In genomic region chr15:96270581-96271172, GRCh38 we compare ENCODE assay signal across 17 cellular contexts. TPM values are rescaled to one million over a fixed set of nuclear protein-coding genes. Genes with fewer than 3 reads are reported as not detected.
DNase-seq lines count a peak whose midpoint lies in the region; FAIRE-seq and TF ChIP-seq lines count a peak whose summit lies in the region.
"Had no signal": no experiment of that assay in that cellular context is flagged by ENCODE, and none has a peak within 500 bp of the region (broad histone marks: within the 10 kb centered on the region; RNA-seq: fewer than 3 reads in every experiment).

No MANE protein-coding gene starts in this region.

- H3K79me1 ChIP-seq in mesenchymal stem cell (replicated peaks; ENCODE audit: low read length, poor library complexity, severe bottlenecking) = peaks cover 7% of the 10 kb centered on the region

- H3K9ac ChIP-seq in mesenchymal stem cell (ENCODE audit: low read length) = no peak overlapping the region

- intact Hi-C loops in A673 (cut with micrococcal nuclease; ENCODE audit: unreplicated experiment) = no loop called here

- no peak overlapping the region for H2BK120ac ChIP-seq in mesenchymal stem cell (ENCODE audit: low read depth, low read length)

- H4K91ac ChIP-seq in mesenchymal stem cell (ENCODE audit: low read length) = no peak overlapping the region

- H3K23ac ChIP-seq in mesenchymal stem cell (ENCODE audit: low read length in 2 of 2) = no peak overlapping the region

- no peak overlapping the region for H4K8ac ChIP-seq in mesenchymal stem cell (ENCODE audit: low read length)

- no peak overlapping the region for H3K4ac ChIP-seq in mesenchymal stem cell (ENCODE audit: low read depth in 1 of 2, low read length in 2 of 2)

- H3K36me3 ChIP-seq in mesenchymal stem cell (ENCODE audit: control insufficient read depth in 1 of 2, insufficient read depth in 2 of 2, low read depth in 1 of 2, low read length in 2 of 2) (peaks cover 0 to 45% of the 10 kb centered on the region in 2 experiments), A673 (ENCODE audit: insufficient read depth, low read length, poor library complexity, severe bottlenecking) (no peaks in the 10 kb centered on the region)
- H3K36me3 ChIP-seq: thoracic aorta had no signal

- H3K4me1 ChIP-seq in mesenchymal stem cell (ENCODE audit: control insufficient read depth, insufficient read depth, low read depth, low read length) (peaks cover 8% of the 10 kb centered on the region), A673 (ENCODE audit: insufficient read depth, low read length, poor library complexity, severe bottlenecking) (peaks cover 19% of the 10 kb centered on the region)

- no TSS peak for BruUV-seq in A673 (replicated peaks; lab: Mats Ljungman, UMichigan)

- no peak overlapping the region for H2BK12ac ChIP-seq in mesenchymal stem cell (ENCODE audit: low read length in 2 of 2)

- H3K14ac ChIP-seq in mesenchymal stem cell (ENCODE audit: low read length in 2 of 2) = no peak overlapping the region

- H3K4me2 ChIP-seq in mesenchymal stem cell (ENCODE audit: low read length, poor library complexity, severe bottlenecking) = no peak overlapping the region

- WGBS in mesenchymal stem cell = 58% methylated on average over 5 of the region's 6 CpGs

- H3K27me3 ChIP-seq in mesenchymal stem cell (ENCODE audit: control insufficient read depth in 1 of 2, insufficient read depth in 1 of 2, low read length in 2 of 2) (no peaks in the 10 kb centered on the region), A673 (replicated peaks; ENCODE audit: insufficient read depth, low read depth, low read length, poor library complexity) (no peaks in the 10 kb centered on the region)
- H3K27me3 ChIP-seq: SJCRH30 had no signal

- H3K4me3 ChIP-seq in mesenchymal stem cell (ENCODE audit: insufficient read depth in 1 of 2, low read depth in 1 of 2, low read length in 2 of 2) = no peak overlapping the region
- no peak overlapping the region for H3K4me3 ChIP-seq in A673 (ENCODE audit: low read depth, low read length, poor library complexity, severe bottlenecking)
- H3K4me3 ChIP-seq: lung, SJCRH30, thoracic aorta had no signal

- peak; percentile 90 for FAIRE-seq in RCC 7860 (lab: Jason Lieb, UNC)
- no peak for FAIRE-seq in HTR-8/SVneo (lab: Jason Lieb, UNC)

- H3K9me3 ChIP-seq in mesenchymal stem cell (ENCODE audit: control insufficient read depth, low read length) (no peaks in the 10 kb centered on the region), A673 (ENCODE audit: low read depth, low read length, poor library complexity, severe bottlenecking) (no peaks in the 10 kb centered on the region)
- H3K9me3 ChIP-seq: SJCRH30, thoracic aorta had no signal

- H2AK5ac ChIP-seq in mesenchymal stem cell (ENCODE audit: low read length, severe bottlenecking) = no peak overlapping the region

- no peak for TF ChIP-seq CTCF in A673 (conservative IDR thresholded peaks at IDR 0.05; ENCODE audit: low read depth, low read length)

- peak overlapping the region; percentile 14 for H2BK5ac ChIP-seq in mesenchymal stem cell (ENCODE audit: low read depth, low read length, poor library complexity, severe bottlenecking)

- no peak overlapping the region for H3K27ac ChIP-seq in mesenchymal stem cell (ENCODE audit: low read length, poor library complexity, severe bottlenecking)
- no peak overlapping the region for H3K27ac ChIP-seq in A673 (ENCODE audit: low read depth, low read length, poor library complexity, severe bottlenecking)
- H3K27ac ChIP-seq: SJCRH30, thoracic aorta had no signal

- H3K18ac ChIP-seq in mesenchymal stem cell (ENCODE audit: low read depth in 1 of 2, low read length in 2 of 2) = no peak overlapping the region

- H2AFZ ChIP-seq in mesenchymal stem cell (ENCODE audit: low read depth, low read length) = no peak overlapping the region

- POLR2A ChIA-PET in A673 (lab: Charles Lee; ENCODE audit: low non-redundant PET) = no interaction called here

- CTCF ChIA-PET in A673 (lab: Charles Lee) = no interaction called here

- H2BK15ac ChIP-seq in mesenchymal stem cell (ENCODE audit: low read depth, poor library complexity, severe bottlenecking) = no peak overlapping the region

- DNase-seq in Daoy (ENCODE audit: low read depth) (peak; percentile 54), RCC 7860 (ENCODE audit: low spot score) (peak; percentile 82), fibroblast of gingiva (ENCODE audit: low read depth) (peak; percentile 16), mesenchymal stem cell (peak; percentile 60), GM03348 (ENCODE audit: low spot score) (no peak), NCI-H82 (lab: John Stamatoyannopoulos, UW) (no peak), A673 (ENCODE audit: low spot score) (no peak), HTR-8/SVneo (ENCODE audit: insufficient read length, low spot score) (no peak)
- DNase-seq: activated CD4-positive, alpha-beta T cell treated with anti-CD3 and anti-CD28 coated beads, Interleukin-2, amount 50 U/mL, for 4 hours; activated T-cell treated with anti-CD3 and anti-CD28 coated beads, Interleukin-2, amount 50 U/mL, for 48 hours; cortex of kidney; DMS 273 treated with DMSO at 0.1 percent for 48 hours; SJCRH30; stimulated activated CD4-positive, alpha-beta T cell treated with anti-CD3 and anti-CD28 coated beads, Interleukin-1b, Interleukin-23, amount 100 ng/mL, for 48 hours had no signal

RNA-seq across cellular contexts. Expression of gene NR2F2, which starts 59.8 kb away (rescaled TPM):
- 12.4 and 14.1 TPM in 2 replicates for total RNA-seq in Daoy (2014; rRNA removed; shearing (Covaris generic))
- 117 TPM for polyA plus RNA-seq in mesenchymal stem cell (2013, experiment 1 of 2)
- 115 TPM for polyA plus RNA-seq in mesenchymal stem cell (2013, experiment 2 of 2)
- total RNA-seq in A673 (2021) = 106 and 138 TPM in 2 replicates
- total RNA-seq: natural killer cell treated with Interleukin-12 subunit alpha and Interleukin-12 subunit beta and Interleukin-15 and Interleukin-18, amount 100 ng/mL, for 72 hours had no signal

Comparison
In these comparisons a context has a peak if more than half of its experiments do, and no peak if none do; other contexts are left out.
1. DNase-seq: peak in Daoy (single experiment), RCC 7860 (single experiment), fibroblast of gingiva (single experiment) and mesenchymal stem cell (single experiment); none in GM03348 (single experiment), NCI-H82 (single experiment), A673 (single experiment) and HTR-8/SVneo (single experiment).